ENCODE assay signal across 14 cellular contexts in the genomic region with DNA sequence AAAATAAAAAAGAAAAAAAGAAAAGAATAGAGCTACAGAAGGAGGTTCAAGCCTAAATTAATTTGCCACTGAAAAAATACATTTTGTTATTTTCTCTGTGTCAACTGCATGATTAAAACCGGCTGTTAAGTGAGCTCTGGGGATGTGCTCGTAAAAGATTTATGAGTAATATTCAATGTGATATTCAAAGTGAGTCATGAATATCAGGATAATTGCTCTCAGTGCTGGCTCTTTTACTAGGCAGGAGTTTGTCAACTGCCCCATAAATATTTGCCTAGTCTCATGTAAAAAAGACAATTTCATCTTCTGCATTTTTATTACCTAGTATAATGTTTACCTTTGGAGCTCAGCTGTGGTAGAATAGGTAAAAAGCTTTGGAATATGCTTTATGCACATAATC.
DNase-seq lines count a peak whose midpoint lies in the region; TF ChIP-seq lines count a peak whose summit lies in the region.
"Had no signal": no experiment of that assay in that cellular context is flagged by ENCODE, and none has a peak within 500 bp of the region (broad histone marks: within the 10 kb centered on the region; RNA-seq: fewer than 3 reads in every experiment).

No MANE protein-coding gene starts in this region.

- peaks cover 27% of the 10 kb centered on the region for H3K4me1 Mint-ChIP-seq in osteocyte (ENCODE audit: unreplicated experiment)
- no peaks in the 10 kb centered on the region for H3K4me1 Mint-ChIP-seq in activated naive CD8-positive, alpha-beta T cell treated with anti-CD3 and anti-CD28 coated beads for 36 hours
- H3K4me1 Mint-ChIP-seq: activated B cell treated with CpG ODN at 0.5 μM for 24 hours; naive thymus-derived CD4-positive, alpha-beta T cell had no signal

- DNase-seq in HCEC 1CT, result peak; percentile 80
- DNase-seq in NCI-H1930 (lab: John Stamatoyannopoulos, UW), result peak; percentile 14 to 67
- DNase-seq in cardiac fibroblast (ENCODE audit: low read depth in 2 of 2), result peak; percentile 26 to 33
- DNase-seq in osteocyte (ENCODE audit: extremely low spot score, unreplicated experiment), result no peak
- DNase-seq in dermis blood vessel endothelial cell, result no peak
- no peak for DNase-seq in stimulated activated CD4-positive, alpha-beta T cell treated with anti-CD3 and anti-CD28 coated beads, Interleukin-4, amount 100 ng/mL, for 1 hour
- no peak for DNase-seq in RPMI8226
- DNase-seq in activated naive CD8-positive, alpha-beta T cell treated with anti-CD3 and anti-CD28 coated beads for 36 hours, result no peak
- DNase-seq: activated B cell treated with CpG ODN at 0.5 μM for 24 hours; CD4-positive, alpha-beta T cell; MV-4-11; naive thymus-derived CD4-positive, alpha-beta T cell; substantia nigra had no signal

- H3K36me3 Mint-ChIP-seq in osteocyte (ENCODE audit: unreplicated experiment), result peaks cover 7% of the 10 kb centered on the region
- peaks cover 25% of the 10 kb centered on the region for H3K36me3 Mint-ChIP-seq in activated naive CD8-positive, alpha-beta T cell treated with anti-CD3 and anti-CD28 coated beads for 36 hours

- H3K9me3 Mint-ChIP-seq in osteocyte (ENCODE audit: unreplicated experiment), result peaks cover 4% of the 10 kb centered on the region
- H3K9me3 Mint-ChIP-seq in activated naive CD8-positive, alpha-beta T cell treated with anti-CD3 and anti-CD28 coated beads for 36 hours, result peaks cover 2% of the 10 kb centered on the region

- H3K27ac Mint-ChIP-seq in osteocyte (ENCODE audit: unreplicated experiment), result peak overlapping the region; percentile 17
- no peak overlapping the region for H3K27ac Mint-ChIP-seq in activated naive CD8-positive, alpha-beta T cell treated with anti-CD3 and anti-CD28 coated beads for 36 hours
- H3K27ac Mint-ChIP-seq: activated B cell treated with CpG ODN at 0.5 μM for 24 hours; CD4-positive, alpha-beta T cell had no signal

- no peaks in the 10 kb centered on the region for H3K27me3 Mint-ChIP-seq in osteocyte (ENCODE audit: unreplicated experiment)
- H3K27me3 Mint-ChIP-seq in activated naive CD8-positive, alpha-beta T cell treated with anti-CD3 and anti-CD28 coated beads for 36 hours, result no peaks in the 10 kb centered on the region
- H3K27me3 Mint-ChIP-seq: activated B cell treated with CpG ODN at 0.5 μM for 24 hours; CD4-positive, alpha-beta T cell; naive thymus-derived CD4-positive, alpha-beta T cell had no signal

- H3K4me3 Mint-ChIP-seq in osteocyte (ENCODE audit: unreplicated experiment), result no peak overlapping the region
- H3K4me3 Mint-ChIP-seq in activated naive CD8-positive, alpha-beta T cell treated with anti-CD3 and anti-CD28 coated beads for 36 hours, result no peak overlapping the region
- H3K4me3 Mint-ChIP-seq: activated B cell treated with CpG ODN at 0.5 μM for 24 hours; CD4-positive, alpha-beta T cell; naive thymus-derived CD4-positive, alpha-beta T cell had no signal

- no peak overlapping the region for H3K4me3 ChIP-seq in cardiac fibroblast (replicated peaks in 1 of 2; ENCODE audit: low read depth in 2 of 2, low read length in 2 of 2)
- H3K4me3 ChIP-seq: gastroesophageal sphincter had no signal

- no peak for TF ChIP-seq CTCF in cardiac fibroblast (IDR thresholded peaks at IDR 0.05; ENCODE audit: low read depth, low read length)
- TF ChIP-seq CTCF in osteocyte (IDR thresholded peaks at IDR 0.05), result no peak

Comparison
In these comparisons a context has a peak if more than half of its experiments do, and no peak if none do; other contexts are left out.
1. DNase-seq: peak in HCEC 1CT (single experiment), NCI-H1930 (2 of 2) and cardiac fibroblast (2 of 2); none in osteocyte (single experiment), dermis blood vessel endothelial cell (single experiment), stimulated activated CD4-positive, alpha-beta T cell treated with anti-CD3 and anti-CD28 coated beads, Interleukin-4, amount 100 ng/mL, for 1 hour (single experiment), RPMI8226 (single experiment) and activated naive CD8-positive, alpha-beta T cell treated with anti-CD3 and anti-CD28 coated beads for 36 hours (single experiment).